Comparison of ENCODE assay signal across 1 cellular context in the genomic region with DNA sequence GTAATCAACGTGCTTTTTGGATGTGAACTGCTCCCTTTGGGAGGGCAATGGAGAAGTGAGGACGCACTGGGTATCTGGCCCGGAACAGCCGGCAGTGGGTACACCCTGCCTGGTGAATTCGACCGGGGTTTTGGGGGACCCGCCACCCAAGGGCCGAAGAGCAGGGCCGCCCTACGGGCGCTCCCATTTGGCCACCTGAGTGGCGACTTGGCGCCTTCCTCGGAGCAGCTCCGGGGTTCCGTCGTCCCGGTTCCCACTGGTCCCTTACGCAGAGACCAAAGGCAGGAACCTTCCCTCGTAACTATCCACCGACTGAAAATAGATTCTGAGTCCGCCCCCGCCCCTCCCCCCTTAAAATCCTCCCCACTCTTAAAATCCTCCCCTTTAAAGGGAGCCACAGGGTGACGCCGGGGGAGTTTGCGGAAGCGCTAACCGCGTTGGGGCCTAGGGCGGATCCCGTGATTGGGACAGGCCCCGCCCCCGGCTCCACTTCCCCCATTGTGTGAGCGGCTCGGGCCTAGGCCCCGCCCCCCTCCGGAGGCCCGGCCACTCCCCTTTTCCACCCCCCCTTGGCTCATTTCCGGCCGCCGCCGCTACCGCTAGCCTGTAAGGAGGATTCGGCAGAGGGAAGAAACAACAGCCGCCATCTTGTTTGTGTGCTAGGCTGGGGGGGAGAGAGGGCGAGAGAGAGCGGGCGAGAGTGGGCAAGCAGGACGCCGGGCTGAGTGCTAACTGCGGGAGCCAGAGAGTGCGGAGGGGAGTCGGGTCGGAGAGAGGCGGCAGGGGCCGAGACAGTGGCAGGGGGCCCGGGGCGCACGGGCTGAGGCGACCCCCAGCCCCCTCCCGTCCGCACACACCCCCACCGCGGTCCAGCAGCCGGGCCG.
TF ChIP-seq lines count a peak whose summit lies in the region.

No MANE protein-coding gene starts in this region.

TF ChIP-seq in HCT116, 20 proteins besides CTCF, POLR2A, EP300 and RAD21 (continued from another document):
- TF ChIP-seq, protein P1, sequence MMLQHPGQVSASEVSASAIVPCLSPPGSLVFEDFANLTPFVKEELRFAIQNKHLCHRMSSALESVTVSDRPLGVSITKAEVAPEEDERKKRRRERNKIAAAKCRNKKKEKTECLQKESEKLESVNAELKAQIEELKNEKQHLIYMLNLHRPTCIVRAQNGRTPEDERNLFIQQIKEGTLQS (IDR thresholded peaks at IDR 0.05), result no peak
- no peak for TF ChIP-seq CEBPB (IDR thresholded peaks at IDR 0.05; ENCODE audit: low read depth)
- TF ChIP-seq, protein P2, sequence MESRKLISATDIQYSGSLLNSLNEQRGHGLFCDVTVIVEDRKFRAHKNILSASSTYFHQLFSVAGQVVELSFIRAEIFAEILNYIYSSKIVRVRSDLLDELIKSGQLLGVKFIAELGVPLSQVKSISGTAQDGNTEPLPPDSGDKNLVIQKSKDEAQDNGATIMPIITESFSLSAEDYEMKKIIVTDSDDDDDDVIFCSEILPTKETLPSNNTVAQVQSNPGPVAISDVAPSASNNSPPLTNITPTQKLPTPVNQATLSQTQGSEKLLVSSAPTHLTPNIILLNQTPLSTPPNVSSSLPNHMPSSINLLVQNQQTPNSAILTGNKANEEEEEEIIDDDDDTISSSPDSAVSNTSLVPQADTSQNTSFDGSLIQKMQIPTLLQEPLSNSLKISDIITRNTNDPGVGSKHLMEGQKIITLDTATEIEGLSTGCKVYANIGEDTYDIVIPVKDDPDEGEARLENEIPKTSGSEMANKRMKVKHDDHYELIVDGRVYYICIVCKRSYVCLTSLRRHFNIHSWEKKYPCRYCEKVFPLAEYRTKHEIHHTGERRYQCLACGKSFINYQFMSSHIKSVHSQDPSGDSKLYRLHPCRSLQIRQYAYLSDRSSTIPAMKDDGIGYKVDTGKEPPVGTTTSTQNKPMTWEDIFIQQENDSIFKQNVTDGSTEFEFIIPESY (IDR thresholded peaks at IDR 0.05; ENCODE audit: extremely low read depth, insufficient replicate concordance, low read length), result peak; percentile 21
- peak; percentile 97 for TF ChIP-seq YY1 (IDR thresholded peaks at IDR 0.05; ENCODE audit: extremely low read depth, insufficient replicate concordance, low read depth, low read length)
- TF ChIP-seq TCF7L2 (IDR thresholded peaks at IDR 0.05; ENCODE audit: borderline replicate concordance, extremely low read depth, insufficient read depth, insufficient read length), result peak; percentile 26
- TF ChIP-seq CBX3 (IDR thresholded peaks at IDR 0.05; ENCODE audit: low read depth), result 0 out of 2 replicates have a peak, but pooled peaks have one; percentile 29
- TF ChIP-seq POLR2AphosphoS5 (IDR thresholded peaks at IDR 0.05; ENCODE audit: low read depth, low read length), result peak; percentile 75
